ENCODE assay signal across 14 cellular contexts in the genomic region with DNA sequence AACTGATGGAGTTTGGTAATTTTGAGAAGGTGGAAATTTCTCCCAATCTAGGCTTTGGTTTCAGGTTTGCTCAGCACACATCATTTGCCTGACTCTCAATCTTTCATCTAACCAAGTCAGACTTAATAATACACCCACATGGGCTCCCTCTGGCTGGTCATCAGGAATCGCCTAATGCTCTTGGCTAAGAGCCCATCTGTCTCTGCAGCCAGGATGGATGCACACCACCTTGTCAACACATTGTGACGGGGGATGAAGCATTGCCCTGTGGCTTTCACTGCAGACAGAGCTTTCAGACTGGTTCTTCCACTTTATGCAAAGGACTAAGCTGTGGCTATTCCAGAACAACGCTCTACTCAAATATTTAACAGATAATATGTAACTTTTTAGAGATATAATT. TPM values are rescaled to one million over a fixed set of nuclear protein-coding genes. Genes with fewer than 3 reads are reported as not detected.
DNase-seq lines count a peak whose midpoint lies in the region; ATAC-seq and TF ChIP-seq lines count a peak whose summit lies in the region.
"Had no signal": no experiment of that assay in that cellular context is flagged by ENCODE, and none has a peak within 500 bp of the region (broad histone marks: within the 10 kb centered on the region; RNA-seq: fewer than 3 reads in every experiment).

No MANE protein-coding gene starts in this region.

- H3K27me3 ChIP-seq in RWPE2 (ENCODE audit: insufficient read depth, poor library complexity, severe bottlenecking) (no peaks in the 10 kb centered on the region), esophagus squamous epithelium (peaks cover 0 to 20% (median 0%) of the 10 kb centered on the region in 4 donors)

- intact Hi-C loops in esophagus squamous epithelium (cut with DNase I): no loop called here

- no peak for TF ChIP-seq POLR2A in esophagus squamous epithelium (IDR thresholded peaks at IDR 0.05)

- ATAC-seq in RWPE2 (ENCODE audit: low read depth): peak; percentile 16; the same call in 2 of the 3 replicates
- ATAC-seq in stimulated activated effector memory CD8-positive, alpha-beta T cell treated with anti-CD3 and anti-CD28 coated beads, Interleukin-12 subunit alpha, Interleukin-12 subunit beta, amount 100 ng/mL, for 72 hours: no peak
- ATAC-seq: activated CD8-positive, alpha-beta memory T cell treated with anti-CD3 and anti-CD28 coated beads, Interleukin-2, amount 10 ng/mL, durations not matched to agents 7 days and 5 days; T-cell had no signal

- no peak overlapping the region for H3K27ac Mint-ChIP-seq in glutamatergic neuron (ENCODE audit: unreplicated experiment)
- H3K27ac Mint-ChIP-seq in stimulated activated effector memory CD8-positive, alpha-beta T cell treated with anti-CD3 and anti-CD28 coated beads, Interleukin-12 subunit alpha, Interleukin-12 subunit beta, amount 100 ng/mL, for 72 hours: no peak overlapping the region
- no peak overlapping the region for H3K27ac Mint-ChIP-seq in activated CD4-positive, alpha-beta memory T cell treated with anti-CD3 and anti-CD28 coated beads, Interleukin-2, amount 10 ng/mL, durations not matched to agents 7 days and 5 days
- H3K27ac Mint-ChIP-seq: activated CD8-positive, alpha-beta memory T cell treated with anti-CD3 and anti-CD28 coated beads, Interleukin-2, amount 10 ng/mL, durations not matched to agents 7 days and 5 days; brain; CD4-positive, alpha-beta memory T cell; T-cell had no signal

- H3K36me3 ChIP-seq in RWPE2 (ENCODE audit: low read depth) (no peaks in the 10 kb centered on the region), esophagus squamous epithelium (no peaks in the 10 kb centered on the region)

- POLR2A ChIA-PET in activated CD4-positive, alpha-beta memory T cell treated with anti-CD3 and anti-CD28 coated beads, Interleukin-2, amount 10 ng/mL, durations not matched to agents 7 days and 5 days (lab: Charles Lee): no interaction called here

- H3K9me3 Mint-ChIP-seq in glutamatergic neuron (ENCODE audit: unreplicated experiment): peaks cover 6% of the 10 kb centered on the region
- no peaks in the 10 kb centered on the region for H3K9me3 Mint-ChIP-seq in stimulated activated effector memory CD8-positive, alpha-beta T cell treated with anti-CD3 and anti-CD28 coated beads, Interleukin-12 subunit alpha, Interleukin-12 subunit beta, amount 100 ng/mL, for 72 hours
- peaks cover under 1% of the 10 kb centered on the region for H3K9me3 Mint-ChIP-seq in activated CD4-positive, alpha-beta memory T cell treated with anti-CD3 and anti-CD28 coated beads, Interleukin-2, amount 10 ng/mL, durations not matched to agents 7 days and 5 days

- H3K27me3 Mint-ChIP-seq in glutamatergic neuron (ENCODE audit: unreplicated experiment): peaks cover 9% of the 10 kb centered on the region
- H3K27me3 Mint-ChIP-seq in activated CD4-positive, alpha-beta memory T cell treated with anti-CD3 and anti-CD28 coated beads, Interleukin-2, amount 10 ng/mL, durations not matched to agents 7 days and 5 days: peaks cover 16% of the 10 kb centered on the region

- peaks cover 5% of the 10 kb centered on the region for H3K36me3 Mint-ChIP-seq in glutamatergic neuron (ENCODE audit: unreplicated experiment)
- no peaks in the 10 kb centered on the region for H3K36me3 Mint-ChIP-seq in stimulated activated effector memory CD8-positive, alpha-beta T cell treated with anti-CD3 and anti-CD28 coated beads, Interleukin-12 subunit alpha, Interleukin-12 subunit beta, amount 100 ng/mL, for 72 hours
- H3K36me3 Mint-ChIP-seq in activated CD4-positive, alpha-beta memory T cell treated with anti-CD3 and anti-CD28 coated beads, Interleukin-2, amount 10 ng/mL, durations not matched to agents 7 days and 5 days (ENCODE audit: low read depth): peaks cover 3% of the 10 kb centered on the region
- H3K36me3 Mint-ChIP-seq: T-cell had no signal

- CTCF ChIA-PET in activated CD4-positive, alpha-beta memory T cell treated with anti-CD3 and anti-CD28 coated beads, Interleukin-2, amount 10 ng/mL, durations not matched to agents 7 days and 5 days (lab: Charles Lee): no interaction called here

- WGBS in esophagus squamous epithelium, 2 donors: 17 to 53% methylated on average over 2 to 3 of the region's 3 CpGs

- H3K4me3 ChIP-seq in RWPE2 (ENCODE audit: severe bottlenecking): no peak overlapping the region
- no peak overlapping the region for H3K4me3 ChIP-seq in esophagus squamous epithelium

- DNase-seq in COR-L47 (lab: John Stamatoyannopoulos, UW) (peak; percentile 79), HPDE6-E6E7 (ENCODE audit: extremely low spot score) (peak; percentile 76), RWPE2 (ENCODE audit: low spot score) (no peak), glutamatergic neuron (peak; percentile 21), esophagus squamous epithelium (lab: John Stamatoyannopoulos, UW) (no peak)
- DNase-seq in activated CD4-positive, alpha-beta T cell treated with anti-CD3 and anti-CD28 coated beads for 48 hours: no peak
- no peak for DNase-seq in stimulated activated effector memory CD8-positive, alpha-beta T cell treated with anti-CD3 and anti-CD28 coated beads, Interleukin-12 subunit alpha, Interleukin-12 subunit beta, amount 100 ng/mL, for 72 hours (ENCODE audit: low spot score in 2 of 2)
- no peak for DNase-seq in activated CD4-positive, alpha-beta memory T cell treated with anti-CD3 and anti-CD28 coated beads, Interleukin-2, amount 10 ng/mL, durations not matched to agents 7 days and 5 days
- DNase-seq: activated CD8-positive, alpha-beta memory T cell treated with anti-CD3 and anti-CD28 coated beads, Interleukin-2, amount 10 ng/mL, durations not matched to agents 7 days and 5 days; CD4-positive, alpha-beta memory T cell; small intestine; stimulated activated CD8-positive, alpha-beta memory T cell treated with anti-CD3 and anti-CD28 coated beads, Interleukin-4, amount 100 ng/mL, for 48 hours; T-cell had no signal

- TF ChIP-seq CTCF in RWPE2 (IDR thresholded peaks at IDR 0.05; ENCODE audit: poor library complexity, severe bottlenecking): no peak
- no peak for TF ChIP-seq CTCF in glutamatergic neuron (IDR thresholded peaks at IDR 0.05; ENCODE audit: partially characterized antibody, unreplicated experiment)
- no peak for TF ChIP-seq CTCF in esophagus squamous epithelium (IDR thresholded peaks at IDR 0.05)

- H3K4me1 ChIP-seq in RWPE2 (ENCODE audit: insufficient read depth, poor library complexity, severe bottlenecking): peaks cover 7% of the 10 kb centered on the region
- H3K4me1 ChIP-seq in esophagus squamous epithelium: peaks cover 8 to 27% (median 8%) of the 10 kb centered on the region in 3 donors

- H3K27ac ChIP-seq in RWPE2 (ENCODE audit: poor library complexity, severe bottlenecking): no peak overlapping the region
- no peak overlapping the region for H3K27ac ChIP-seq in esophagus squamous epithelium

- H3K4me3 Mint-ChIP-seq in glutamatergic neuron (ENCODE audit: unreplicated experiment): no peak overlapping the region
- no peak overlapping the region for H3K4me3 Mint-ChIP-seq in stimulated activated effector memory CD8-positive, alpha-beta T cell treated with anti-CD3 and anti-CD28 coated beads, Interleukin-12 subunit alpha, Interleukin-12 subunit beta, amount 100 ng/mL, for 72 hours
- H3K4me3 Mint-ChIP-seq in activated CD4-positive, alpha-beta memory T cell treated with anti-CD3 and anti-CD28 coated beads, Interleukin-2, amount 10 ng/mL, durations not matched to agents 7 days and 5 days: no peak overlapping the region
- H3K4me3 Mint-ChIP-seq: activated CD8-positive, alpha-beta memory T cell treated with anti-CD3 and anti-CD28 coated beads, Interleukin-2, amount 10 ng/mL, durations not matched to agents 7 days and 5 days; brain; CD4-positive, alpha-beta memory T cell; T-cell had no signal

- H3K9me3 ChIP-seq in RWPE2 (ENCODE audit: severe bottlenecking): no peaks in the 10 kb centered on the region
- no peaks in the 10 kb centered on the region for H3K9me3 ChIP-seq in esophagus squamous epithelium

- peaks cover 1% of the 10 kb centered on the region for H3K4me1 Mint-ChIP-seq in glutamatergic neuron (ENCODE audit: low read depth, unreplicated experiment)
- peaks cover 7% of the 10 kb centered on the region for H3K4me1 Mint-ChIP-seq in stimulated activated effector memory CD8-positive, alpha-beta T cell treated with anti-CD3 and anti-CD28 coated beads, Interleukin-12 subunit alpha, Interleukin-12 subunit beta, amount 100 ng/mL, for 72 hours
- peaks cover 7% of the 10 kb centered on the region for H3K4me1 Mint-ChIP-seq in activated CD4-positive, alpha-beta memory T cell treated with anti-CD3 and anti-CD28 coated beads, Interleukin-2, amount 10 ng/mL, durations not matched to agents 7 days and 5 days

RNA-seq across cellular contexts. Expression of gene HDGFL3, which starts 3.0 kb away (rescaled TPM):
- 130 TPM for total RNA-seq in glutamatergic neuron (ENCODE audit: unreplicated experiment)
- total RNA-seq in activated CD4-positive, alpha-beta memory T cell treated with anti-CD3 and anti-CD28 coated beads, Interleukin-2, amount 10 ng/mL, durations not matched to agents 7 days and 5 days: 10 to 100 TPM; 20.5 to 23.3 TPM
- total RNA-seq in esophagus squamous epithelium: 10 to 100 TPM in 2 of 4 donors, 1 to 10 TPM in 2; 3.7 to 47.7 (median 17.1) TPM

Comparison
In these comparisons a context has a peak if more than half of its experiments do, and no peak if none do; other contexts are left out.
1. DNase-seq: peak in COR-L47 (single experiment), HPDE6-E6E7 (single experiment) and glutamatergic neuron (single experiment); none in RWPE2 (single experiment), activated CD4-positive, alpha-beta T cell treated with anti-CD3 and anti-CD28 coated beads for 48 hours (single experiment), stimulated activated effector memory CD8-positive, alpha-beta T cell treated with anti-CD3 and anti-CD28 coated beads, Interleukin-12 subunit alpha, Interleukin-12 subunit beta, amount 100 ng/mL, for 72 hours (0 of 2), activated CD4-positive, alpha-beta memory T cell treated with anti-CD3 and anti-CD28 coated beads, Interleukin-2, amount 10 ng/mL, durations not matched to agents 7 days and 5 days (single experiment) and esophagus squamous epithelium (single experiment).